Comparison of ENCODE assay signal across 8 cellular contexts in genomic region chr1:50968021-50968883, GRCh38.
A peak's percentile ranks its signal among the peaks of the same experiment; 100 is the strongest.
DNase-seq lines count a peak whose midpoint lies in the region; ATAC-seq and TF ChIP-seq lines count a peak whose summit lies in the region.

No MANE protein-coding gene starts in this region.

- H3K4me3 ChIP-seq in AG10803 (ENCODE audit: low read length): peak overlapping the region; percentile 95

- ATAC-seq in GM19025 (IDR thresholded peaks at IDR 0.05; ENCODE audit: low read depth, unreplicated experiment): peak; percentile 58
- peak; percentile 72 for ATAC-seq in HG03354 (IDR thresholded peaks at IDR 0.05; ENCODE audit: poor library complexity, severe bottlenecking, unreplicated experiment)

- DNase-seq in AG10803 (ENCODE audit: low read depth): peak; percentile 94
- DNase-seq in NCI-H446 treated with DMSO at 0.1 percent for 48 hours (lab: John Stamatoyannopoulos, UW): peak; percentile 94
- DNase-seq in activated CD4-positive, alpha-beta T cell treated with anti-CD3 and anti-CD28 coated beads for 4 hours: peak; percentile 76 to 82
- peak; percentile 95 for DNase-seq in left kidney (ENCODE audit: low read depth, low spot score)
- DNase-seq in stimulated activated CD4-positive, alpha-beta T cell treated with anti-CD3 and anti-CD28 coated beads, Interleukin-1b, Interleukin-23, amount 100 ng/mL, for 48 hours: peak; percentile 75

- H3K27ac ChIP-seq in cingulate gyrus (ENCODE audit: low read depth, low read length): peak overlapping the region; percentile 88

- peak; percentile 34; the same call in 1 of the 2 replicates for TF ChIP-seq CTCF in AG10803 (conservative IDR thresholded peaks at IDR 0.05; ENCODE audit: low read length)

Comparison
In these comparisons a context has a peak if more than half of its experiments do, and no peak if none do; other contexts are left out.
1. Peak in every context shown above with its lines: DNase-seq, ATAC-seq, H3K4me3 ChIP-seq and H3K27ac ChIP-seq.